ENCODE assay signal across 8 cellular contexts in genomic region chr9:133428579-133429215, GRCh38. TPM values are rescaled to one million over a fixed set of nuclear protein-coding genes. Genes with fewer than 3 reads are reported as not detected.
A peak's percentile ranks its signal among the peaks of the same experiment; 100 is the strongest.
DNase-seq lines count a peak whose midpoint lies in the region; TF ChIP-seq lines count a peak whose summit lies in the region.

No MANE protein-coding gene starts in this region.

- peaks cover 6% of the 10 kb centered on the region; the same call in 1 of the 2 replicates for H3K36me3 ChIP-seq in HUES6 (ENCODE audit: control insufficient read depth, insufficient read depth, low read length)

- H3K4me3 ChIP-seq in HUES6 (ENCODE audit: low read depth, low read length) (peak overlapping the region; percentile 60), coronary artery (peak overlapping the region; percentile 72)

- H3K4me3 Mint-ChIP-seq in mesothelial cell of epicardium, result peak overlapping the region; percentile 34

- CTCF ChIA-PET in HEK293T (lab: Yijun Ruan, JAX), result no interaction called here

- no peaks in the 10 kb centered on the region for H3K9me3 Mint-ChIP-seq in mesothelial cell of epicardium

- peaks cover 3% of the 10 kb centered on the region for H3K36me3 Mint-ChIP-seq in mesothelial cell of epicardium

- no peak overlapping the region for H3K9ac ChIP-seq in HUES6 (ENCODE audit: low read length)

- DNase-seq in COLO668 (lab: John Stamatoyannopoulos, UW; ENCODE audit: unreplicated experiment) (peak; percentile 74), coronary artery (ENCODE audit: low spot score) (no peak), mesothelial cell of epicardium (ENCODE audit: low spot score in 2 of 2, unreplicated experiment in 2 of 2) (peak in 1 of 2 experiments; percentile 43), AG08395 (ENCODE audit: low spot score) (no peak), HEK293T (ENCODE audit: extremely low spot score) (no peak), middle frontal gyrus (ENCODE audit: extremely low spot score, low spot score) (no peak)
- DNase-seq in activated effector memory CD4-positive, alpha-beta T cell treated with Interleukin-2 at 50 U/mL for 16 hours, result no peak

- TF ChIP-seq CTCF in coronary artery (IDR thresholded peaks at IDR 0.05) (no peak), mesothelial cell of epicardium (IDR thresholded peaks at IDR 0.05; ENCODE audit: unreplicated experiment) (no peak)

- POLR2A ChIA-PET in HEK293T (lab: Yijun Ruan, JAX), result no interaction called here

- H3K27me3 ChIP-seq in HUES6 (ENCODE audit: control insufficient read depth, insufficient read depth, low read length), result peaks cover 4% of the 10 kb centered on the region

- H3K27ac Mint-ChIP-seq in mesothelial cell of epicardium, result no peak overlapping the region

- no peak overlapping the region for H3K27ac ChIP-seq in HUES6 (ENCODE audit: low read depth, low read length)
- H3K27ac ChIP-seq in coronary artery, result no peak overlapping the region

- H3K9me3 ChIP-seq in HUES6 (ENCODE audit: control insufficient read depth, insufficient read depth, low read depth, low read length), result no peaks in the 10 kb centered on the region

- peaks cover 30% of the 10 kb centered on the region for H3K27me3 Mint-ChIP-seq in mesothelial cell of epicardium (ENCODE audit: low read depth)

- peaks cover 4% of the 10 kb centered on the region for H3K4me1 Mint-ChIP-seq in mesothelial cell of epicardium

- peaks cover 7% of the 10 kb centered on the region; the same call in 1 of the 2 replicates for H3K4me1 ChIP-seq in HUES6 (ENCODE audit: control insufficient read depth, insufficient read depth, low read length)

TF ChIP-seq in HEK293T, 16 proteins besides CTCF, POLR2A, EP300 and RAD21:
- TF ChIP-seq SUZ12 (IDR thresholded peaks at IDR 0.05) (no peak), L3MBTL2 (conservative IDR thresholded peaks at IDR 0.05) (no peak), PKNOX1 (IDR thresholded peaks at IDR 0.05) (no peak), FOXM1 (IDR thresholded peaks at IDR 0.05; ENCODE audit: borderline replicate concordance) (no peak), CTBP1 (IDR thresholded peaks at IDR 0.05; ENCODE audit: borderline replicate concordance) (no peak), ARNT (IDR thresholded peaks at IDR 0.05) (no peak), LEF1 (IDR thresholded peaks at IDR 0.05; ENCODE audit: borderline replicate concordance) (no peak), HDGF (IDR thresholded peaks at IDR 0.05; ENCODE audit: borderline replicate concordance) (no peak), ZNF384 (IDR thresholded peaks at IDR 0.05) (no peak), ELF4 (IDR thresholded peaks at IDR 0.05) (no peak), SP1 (IDR thresholded peaks at IDR 0.05) (no peak)
TF ChIP-seq in HEK293T: peak in this region for 0.

RNA-seq across cellular contexts. Expression of gene ADAMTS13, which starts 6.5 kb away (rescaled TPM):
- 20.7 to 21.6 TPM (median 21.3 TPM) in 3 replicates for total RNA-seq in mesothelial cell of epicardium

RNA-seq across cellular contexts. Expression of gene REXO4, which starts 10.9 kb away (rescaled TPM):
- 26.1 to 28.2 TPM (median 27.0 TPM) in 3 replicates for total RNA-seq in mesothelial cell of epicardium

RNA-seq across cellular contexts. Expression of gene CACFD1, which starts 31.1 kb away (rescaled TPM):
- 35.4 to 44.5 TPM (median 40.2 TPM) in 3 replicates for total RNA-seq in mesothelial cell of epicardium

RNA-seq across cellular contexts. Expression of gene SLC2A6, which starts 50.2 kb away (rescaled TPM):
- total RNA-seq in mesothelial cell of epicardium, result 8.2 to 9.0 TPM (median 8.2 TPM) in 3 replicates

RNA-seq across cellular contexts. Expression of gene STKLD1, which starts 52.5 kb away (rescaled TPM):
- total RNA-seq in mesothelial cell of epicardium, result 6.6 to 7.5 TPM (median 6.7 TPM) in 3 replicates
